1 cellular context compared by ENCODE assay signal in genomic region chr20:36479938-36480337, GRCh38.
TF ChIP-seq lines count a peak whose summit lies in the region.

No MANE protein-coding gene starts in this region.

TF ChIP-seq in GM23338, 12 proteins besides CTCF, POLR2A, EP300 and RAD21 (continued from another document):
- no peak for TF ChIP-seq REST (IDR thresholded peaks at IDR 0.05; ENCODE audit: unreplicated experiment)
- TF ChIP-seq JUNB (IDR thresholded peaks at IDR 0.05; ENCODE audit: unreplicated experiment) = no peak
- no peak for TF ChIP-seq POLR2AphosphoS5 (IDR thresholded peaks at IDR 0.05; ENCODE audit: low read depth)
- TF ChIP-seq ZNF114 (CRISPR knock-in tag; IDR thresholded peaks at IDR 0.05) = no peak
